ENCODE assay signal across 8 cellular contexts in genomic region chr11:83070044-83070877, GRCh38. TPM values are rescaled to one million over a fixed set of nuclear protein-coding genes. Genes with fewer than 3 reads are reported as not detected.
DNase-seq lines count a peak whose midpoint lies in the region; ATAC-seq lines count a peak whose summit lies in the region.

No MANE protein-coding gene starts in this region.

- H3K9me3 ChIP-seq in CD4-positive, CD25-positive, alpha-beta regulatory T cell (ENCODE audit: control insufficient read depth in 2 of 2, low read length in 2 of 2): no peaks in the 10 kb centered on the region
- H3K9me3 ChIP-seq in mesenchymal stem cell (ENCODE audit: control insufficient read depth, low read length): no peaks in the 10 kb centered on the region

- no peaks in the 10 kb centered on the region for H3K27me3 ChIP-seq in CD4-positive, CD25-positive, alpha-beta regulatory T cell (ENCODE audit: control insufficient read depth, insufficient read depth, low read length)
- H3K27me3 ChIP-seq in mesenchymal stem cell (ENCODE audit: control insufficient read depth in 1 of 2, insufficient read depth in 1 of 2, low read length in 2 of 2): no peaks in the 10 kb centered on the region

- H2BK5ac ChIP-seq in mesenchymal stem cell (ENCODE audit: low read depth, low read length, poor library complexity, severe bottlenecking): no peak overlapping the region

- H3K9ac ChIP-seq in mesenchymal stem cell (ENCODE audit: low read length): peak overlapping the region; percentile 99

- no peak overlapping the region for H2BK120ac ChIP-seq in mesenchymal stem cell (ENCODE audit: low read depth, low read length)

- no peak for DNase-seq in CD4-positive, CD25-positive, alpha-beta regulatory T cell
- DNase-seq in LHCN-M2 (ENCODE audit: low read depth) (peak; percentile 80), cerebellar cortex (ENCODE audit: low spot score) (peak; percentile 30), mesenchymal stem cell (peak; percentile 57), NCI-H1092 treated with DMSO at 0.1 percent for 48 hours (lab: John Stamatoyannopoulos, UW) (no peak), NCI-H146 treated with DMSO at 0.1 percent for 48 hours (lab: John Stamatoyannopoulos, UW; ENCODE audit: unreplicated experiment) (no peak)
- DNase-seq in stimulated activated CD4-positive, alpha-beta T cell treated with anti-CD3 and anti-CD28 coated beads, Interleukin-2, amount 100 ng/mL, for 24 hours: no peak

- no peak overlapping the region for H3K14ac ChIP-seq in mesenchymal stem cell (ENCODE audit: low read length in 2 of 2)

- no peaks in the 10 kb centered on the region for H3K36me3 ChIP-seq in CD4-positive, CD25-positive, alpha-beta regulatory T cell (ENCODE audit: control insufficient read depth, insufficient read depth, low read length)
- H3K36me3 ChIP-seq in mesenchymal stem cell (ENCODE audit: control insufficient read depth in 1 of 2, insufficient read depth in 2 of 2, low read depth in 1 of 2, low read length in 2 of 2): peaks cover 7 to 19% of the 10 kb centered on the region in 2 experiments

- peak overlapping the region in 1 of 4 donors; percentile 87 for H3K4me3 Mint-ChIP-seq in CD4-positive, CD25-positive, alpha-beta regulatory T cell

- H2AFZ ChIP-seq in mesenchymal stem cell (ENCODE audit: low read depth, low read length): no peak overlapping the region

- peaks cover 5% of the 10 kb centered on the region for H3K79me1 ChIP-seq in mesenchymal stem cell (replicated peaks; ENCODE audit: low read length, poor library complexity, severe bottlenecking)

- H3K4me3 ChIP-seq in CD4-positive, CD25-positive, alpha-beta regulatory T cell (ENCODE audit: low read depth, low read length): peak overlapping the region; percentile 87
- peak overlapping the region in 1 of 2 experiments; percentile 96 for H3K4me3 ChIP-seq in mesenchymal stem cell (ENCODE audit: insufficient read depth in 1 of 2, low read depth in 1 of 2, low read length in 2 of 2)

- H3K27ac Mint-ChIP-seq in CD4-positive, CD25-positive, alpha-beta regulatory T cell: no peak overlapping the region

- no peak overlapping the region for H3K18ac ChIP-seq in mesenchymal stem cell (ENCODE audit: low read depth in 1 of 2, low read length in 2 of 2)

- peaks cover 27 to 49% (median 33%) of the 10 kb centered on the region in 4 donors for H3K4me1 Mint-ChIP-seq in CD4-positive, CD25-positive, alpha-beta regulatory T cell

- H3K4me1 ChIP-seq in CD4-positive, CD25-positive, alpha-beta regulatory T cell (ENCODE audit: control insufficient read depth, insufficient read depth, low read length, poor library complexity, severe bottlenecking): peaks cover 45% of the 10 kb centered on the region
- H3K4me1 ChIP-seq in mesenchymal stem cell (ENCODE audit: control insufficient read depth, insufficient read depth, low read depth, low read length): peaks cover 12% of the 10 kb centered on the region

- H2BK12ac ChIP-seq in mesenchymal stem cell (ENCODE audit: low read length in 2 of 2): no peak overlapping the region

- peaks cover 0 to 2% (median 0%) of the 10 kb centered on the region in 7 donors for H3K9me3 Mint-ChIP-seq in CD4-positive, CD25-positive, alpha-beta regulatory T cell

- ATAC-seq in CD4-positive, CD25-positive, alpha-beta regulatory T cell (ENCODE audit: low read depth in 2 of 2): no peak
- ATAC-seq in HG02678 (IDR thresholded peaks at IDR 0.05; ENCODE audit: unreplicated experiment): no peak

- H2BK15ac ChIP-seq in mesenchymal stem cell (ENCODE audit: low read depth, poor library complexity, severe bottlenecking): no peak overlapping the region

- no peak overlapping the region for H4K8ac ChIP-seq in mesenchymal stem cell (ENCODE audit: low read length)

- H2AK5ac ChIP-seq in mesenchymal stem cell (ENCODE audit: low read length, severe bottlenecking): no peak overlapping the region

- H3K4ac ChIP-seq in mesenchymal stem cell (ENCODE audit: low read depth in 1 of 2, low read length in 2 of 2): no peak overlapping the region

- peak overlapping the region; percentile 76 for H3K4me2 ChIP-seq in mesenchymal stem cell (ENCODE audit: low read length, poor library complexity, severe bottlenecking)

- H3K27ac ChIP-seq in CD4-positive, CD25-positive, alpha-beta regulatory T cell (ENCODE audit: insufficient read depth, low read length, poor library complexity, severe bottlenecking): peak overlapping the region; percentile 93
- H3K27ac ChIP-seq in mesenchymal stem cell (ENCODE audit: low read length, poor library complexity, severe bottlenecking): peak overlapping the region; percentile 90

- no peaks in the 10 kb centered on the region for H3K27me3 Mint-ChIP-seq in CD4-positive, CD25-positive, alpha-beta regulatory T cell

- H4K91ac ChIP-seq in mesenchymal stem cell (ENCODE audit: low read length): no peak overlapping the region

- H3K36me3 Mint-ChIP-seq in CD4-positive, CD25-positive, alpha-beta regulatory T cell: peaks cover 14% of the 10 kb centered on the region

- 12% methylated on average over 7 of the region's 7 CpGs for WGBS in mesenchymal stem cell

- no peak overlapping the region for H3K23ac ChIP-seq in mesenchymal stem cell (ENCODE audit: low read length in 2 of 2)

RNA-seq across cellular contexts. Expression of gene RAB30, which starts 1.4 kb away (rescaled TPM):
- 66.3 TPM for total RNA-seq in CD4-positive, CD25-positive, alpha-beta regulatory T cell
- polyA plus RNA-seq in CD4-positive, CD25-positive, alpha-beta regulatory T cell: 10 to 100 TPM; 13.3 to 27.4 (median 21.4) TPM
- total RNA-seq in LHCN-M2 (2014; rRNA removed): 9.6 and 10.4 TPM in 2 replicates
- polyA plus RNA-seq in LHCN-M2 (2012): 8.2 TPM
- 5.8 TPM for polyA plus RNA-seq in mesenchymal stem cell (2013, experiment 1 of 2)
- polyA plus RNA-seq in mesenchymal stem cell (2013, experiment 2 of 2): 5.6 TPM

Comparison
In these comparisons a context has a peak if more than half of its experiments do, and no peak if none do; other contexts are left out.
1. DNase-seq: peak in LHCN-M2 (single experiment), cerebellar cortex (single experiment) and mesenchymal stem cell (single experiment); none in CD4-positive, CD25-positive, alpha-beta regulatory T cell (0 of 3), NCI-H1092 treated with DMSO at 0.1 percent for 48 hours (single experiment), stimulated activated CD4-positive, alpha-beta T cell treated with anti-CD3 and anti-CD28 coated beads, Interleukin-2, amount 100 ng/mL, for 24 hours (0 of 2) and NCI-H146 treated with DMSO at 0.1 percent for 48 hours (single experiment).